In the genomic region with DNA sequence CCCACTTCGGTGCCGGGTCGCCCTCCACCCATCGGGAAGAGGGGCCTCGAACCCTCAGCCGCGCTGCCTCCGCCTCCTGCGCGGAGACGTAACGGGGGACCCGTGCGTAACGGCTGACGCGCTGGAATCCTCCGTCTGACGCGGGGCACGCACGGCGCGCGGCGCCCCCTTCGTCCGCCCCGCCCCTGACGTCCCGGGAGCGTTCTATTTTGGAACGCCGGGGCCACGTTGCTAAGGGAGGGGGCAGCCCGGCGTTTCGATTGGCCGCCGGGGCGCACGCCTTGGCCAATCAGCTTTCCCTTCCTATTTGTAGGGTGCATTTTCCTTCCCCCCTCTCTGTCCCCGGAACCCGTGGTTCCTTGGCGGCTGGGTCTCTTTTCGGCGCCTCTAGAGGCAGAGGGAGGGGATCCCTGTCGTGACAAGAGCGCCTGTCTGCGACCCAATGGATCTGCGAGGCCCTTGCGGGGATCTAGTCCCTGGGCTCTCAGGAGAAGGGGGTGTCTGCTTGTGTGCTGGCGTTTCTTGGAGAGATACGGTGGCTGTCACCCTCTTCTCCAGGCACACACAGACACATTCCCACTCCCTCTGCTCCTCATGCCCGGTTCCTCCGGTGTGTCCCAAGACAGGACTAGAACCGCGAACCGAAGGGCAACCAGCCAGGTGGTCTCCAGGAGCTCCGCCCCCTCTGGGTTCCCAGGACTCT, we compare ENCODE assay signal across 8 cellular contexts. TPM values are rescaled to one million over a fixed set of nuclear protein-coding genes. Genes with fewer than 3 reads are reported as not detected.
A peak's percentile ranks its signal among the peaks of the same experiment; 100 is the strongest.
DNase-seq lines count a peak whose midpoint lies in the region; ATAC-seq and TF ChIP-seq lines count a peak whose summit lies in the region.

No MANE protein-coding gene starts in this region.

- H3K27ac ChIP-seq in parathyroid adenoma (peak overlapping the region; percentile 99), tibial artery (peak overlapping the region; percentile 89 to 95)

- H3K27ac Mint-ChIP-seq in activated naive CD8-positive, alpha-beta T cell treated with anti-CD3 and anti-CD28 coated beads, Interleukin-2, amount 10 ng/mL, durations not matched to agents 7 days and 5 days, result peak overlapping the region; percentile 97

- H3K9me3 ChIP-seq in parathyroid adenoma (ENCODE audit: control insufficient read depth, low read length) (no peaks in the 10 kb centered on the region), tibial artery (no peaks in the 10 kb centered on the region)

- intact Hi-C loops in Right ventricle myocardium inferior (cut with DNase I), result loop anchor here (2.0 kb wide), 1 partner anchor 26 kb away; no protein-coding TSS in a partner anchor
- intact Hi-C loops in tibial artery (cut with DNase I; ENCODE audit: low total_unique reads), result loop anchor here (2.0 kb wide), 1 partner anchor 14 kb away; no protein-coding TSS in a partner anchor

- H3K4me3 Mint-ChIP-seq in activated naive CD8-positive, alpha-beta T cell treated with anti-CD3 and anti-CD28 coated beads, Interleukin-2, amount 10 ng/mL, durations not matched to agents 7 days and 5 days, result peak overlapping the region; percentile 93

- ATAC-seq in HG02623 (IDR thresholded peaks at IDR 0.05; ENCODE audit: unreplicated experiment) (peak; percentile 52), Right ventricle myocardium inferior (peak; percentile 93)
- ATAC-seq in activated naive CD8-positive, alpha-beta T cell treated with anti-CD3 and anti-CD28 coated beads, Interleukin-2, amount 10 ng/mL, durations not matched to agents 7 days and 5 days (ENCODE audit: low read depth), result peak; percentile 62

- no peaks in the 10 kb centered on the region for H3K36me3 ChIP-seq in GM06990 (ENCODE audit: control insufficient read depth, insufficient read depth, low read length)
- no peaks in the 10 kb centered on the region for H3K36me3 ChIP-seq in parathyroid adenoma (ENCODE audit: control insufficient read depth, insufficient read depth, low read length)
- H3K36me3 ChIP-seq in tibial artery, result no peaks in the 10 kb centered on the region

- H3K4me2 ChIP-seq in parathyroid adenoma (ENCODE audit: low read length), result peak overlapping the region; percentile 100

- no peaks in the 10 kb centered on the region for H3K36me3 Mint-ChIP-seq in activated naive CD8-positive, alpha-beta T cell treated with anti-CD3 and anti-CD28 coated beads, Interleukin-2, amount 10 ng/mL, durations not matched to agents 7 days and 5 days

- POLR2A ChIA-PET in activated naive CD8-positive, alpha-beta T cell treated with anti-CD3 and anti-CD28 coated beads, Interleukin-2, amount 10 ng/mL, durations not matched to agents 7 days and 5 days (lab: Charles Lee), result interaction anchor here (0.9 to 4.8 kb wide), 19 partner anchors 8 to 177 kb away, joined by 3 to 60 read pairs (median 4); no protein-coding TSS in a partner anchor

- H3K4me3 ChIP-seq in GM06990 (replicated peaks; ENCODE audit: low read depth, low read length) (peak overlapping the region; percentile 72), parathyroid adenoma (ENCODE audit: low read depth, low read length) (peak overlapping the region; percentile 100), tibial artery (peak overlapping the region; percentile 62)

- H3K4me1 ChIP-seq in parathyroid adenoma (peaks cover 24% of the 10 kb centered on the region), tibial artery (peaks cover 0 to 37% (median 27%) of the 10 kb centered on the region in 4 donors)

- DNase-seq in GM06990 (ENCODE audit: extremely low read depth, insufficient read length), result peak; percentile 98
- peak; percentile 86 for DNase-seq in NCI-H1105 (lab: John Stamatoyannopoulos, UW)
- DNase-seq in SKM-1 treated with dmso at 0.1 percent for 144 hours (lab: John Stamatoyannopoulos, UW; ENCODE audit: unreplicated experiment), result peak; percentile 80
- peak; percentile 96 for DNase-seq in activated naive CD8-positive, alpha-beta T cell treated with anti-CD3 and anti-CD28 coated beads, Interleukin-2, amount 10 ng/mL, durations not matched to agents 7 days and 5 days
- DNase-seq in Right ventricle myocardium inferior (ENCODE audit: missing footprints), result peak; percentile 98
- DNase-seq in tibial artery, result peak; percentile 92 to 97

- H3K9ac ChIP-seq in parathyroid adenoma, result peak overlapping the region; percentile 79

- TF ChIP-seq CTCF in GM06990 (IDR thresholded peaks at IDR 0.05; ENCODE audit: insufficient read depth, low read length, poor library complexity, severe bottlenecking) (no peak), parathyroid adenoma (IDR thresholded peaks at IDR 0.05) (peak; percentile 20), tibial artery (IDR thresholded peaks at IDR 0.05) (no peak)

- no peaks in the 10 kb centered on the region for H3K9me3 Mint-ChIP-seq in activated naive CD8-positive, alpha-beta T cell treated with anti-CD3 and anti-CD28 coated beads, Interleukin-2, amount 10 ng/mL, durations not matched to agents 7 days and 5 days

- peaks cover 16% of the 10 kb centered on the region for H3K4me1 Mint-ChIP-seq in activated naive CD8-positive, alpha-beta T cell treated with anti-CD3 and anti-CD28 coated beads, Interleukin-2, amount 10 ng/mL, durations not matched to agents 7 days and 5 days

- H3K27me3 ChIP-seq in GM06990 (replicated peaks; ENCODE audit: control insufficient read depth, insufficient read depth, low read length) (no peaks in the 10 kb centered on the region), parathyroid adenoma (ENCODE audit: control insufficient read depth, insufficient read depth, low read length) (no peaks in the 10 kb centered on the region), tibial artery (peaks cover 0 to 3% of the 10 kb centered on the region in 2 donors)

- no peaks in the 10 kb centered on the region for H3K79me2 ChIP-seq in parathyroid adenoma

- peak overlapping the region; percentile 85 for H2AFZ ChIP-seq in parathyroid adenoma

- H3K27me3 Mint-ChIP-seq in activated naive CD8-positive, alpha-beta T cell treated with anti-CD3 and anti-CD28 coated beads, Interleukin-2, amount 10 ng/mL, durations not matched to agents 7 days and 5 days, result peaks cover 41% of the 10 kb centered on the region

RNA-seq across cellular contexts. Expression of a gene that starts 1.5 kb away (rescaled TPM):
- total RNA-seq in activated naive CD8-positive, alpha-beta T cell treated with anti-CD3 and anti-CD28 coated beads, Interleukin-2, amount 10 ng/mL, durations not matched to agents 7 days and 5 days, result 10 to 100 TPM; 68.7 to 69.4 TPM
- 0.32 TPM for total RNA-seq in Right ventricle myocardium inferior

RNA-seq across cellular contexts. Expression of a gene that starts 27.6 kb away (rescaled TPM):
- total RNA-seq in activated naive CD8-positive, alpha-beta T cell treated with anti-CD3 and anti-CD28 coated beads, Interleukin-2, amount 10 ng/mL, durations not matched to agents 7 days and 5 days, result 1 to 10 TPM; 3.0 to 3.3 TPM
- total RNA-seq in Right ventricle myocardium inferior, result 30.6 TPM

RNA-seq across cellular contexts. Expression of a gene that starts 29.0 kb away (rescaled TPM):
- total RNA-seq in activated naive CD8-positive, alpha-beta T cell treated with anti-CD3 and anti-CD28 coated beads, Interleukin-2, amount 10 ng/mL, durations not matched to agents 7 days and 5 days, result 1 to 10 TPM; 5.8 to 6.1 TPM
- 0.65 TPM for total RNA-seq in Right ventricle myocardium inferior

RNA-seq across cellular contexts. Expression of a gene that starts 38.0 kb away (rescaled TPM):
- total RNA-seq in activated naive CD8-positive, alpha-beta T cell treated with anti-CD3 and anti-CD28 coated beads, Interleukin-2, amount 10 ng/mL, durations not matched to agents 7 days and 5 days, result 100 to 1,000 TPM; 166 to 180 TPM
- total RNA-seq in Right ventricle myocardium inferior, result 49.0 TPM

RNA-seq across cellular contexts. Expression of a gene that starts 45.6 kb away (rescaled TPM):
- total RNA-seq in activated naive CD8-positive, alpha-beta T cell treated with anti-CD3 and anti-CD28 coated beads, Interleukin-2, amount 10 ng/mL, durations not matched to agents 7 days and 5 days, result 10 to 100 TPM; 63.1 to 63.3 TPM
- total RNA-seq in Right ventricle myocardium inferior, result 166 TPM

Comparison
In these comparisons a context has a peak if more than half of its experiments do, and no peak if none do; other contexts are left out.
1. Peak in every context shown above with its lines: DNase-seq, ATAC-seq, H3K4me3 ChIP-seq and H3K27ac ChIP-seq.
2. RNA of a gene that starts 1.5 kb away (total RNA-seq): 68.7 to 69.4 TPM in activated naive CD8-positive, alpha-beta T cell treated with anti-CD3 and anti-CD28 coated beads, Interleukin-2, amount 10 ng/mL, durations not matched to agents 7 days and 5 days; 0.32 TPM in Right ventricle myocardium inferior (single experiment); every median in the first group is over 10 times any median in the second.